ENCODE assay signal across 1 cellular context in genomic region chr20:29427201-29428060, GRCh38.
TF ChIP-seq lines count a peak whose summit lies in the region.

No MANE protein-coding gene starts in this region.

TF ChIP-seq in HepG2, 621 proteins besides CTCF, POLR2A, EP300 and RAD21 (continued from another document):
- no peak for TF ChIP-seq ZNF800 (CRISPR knock-in tag; IDR thresholded peaks at IDR 0.05)
- TF ChIP-seq CSRNP1 (CRISPR knock-in tag; IDR thresholded peaks at IDR 0.05) = no peak
- no peak for TF ChIP-seq ZNF205 (CRISPR knock-in tag; IDR thresholded peaks at IDR 0.05)
- TF ChIP-seq KAT7 (CRISPR knock-in tag; IDR thresholded peaks at IDR 0.05; ENCODE audit: borderline replicate concordance) = no peak
